Comparison of ENCODE assay signal across 9 cellular contexts in the genomic region with DNA sequence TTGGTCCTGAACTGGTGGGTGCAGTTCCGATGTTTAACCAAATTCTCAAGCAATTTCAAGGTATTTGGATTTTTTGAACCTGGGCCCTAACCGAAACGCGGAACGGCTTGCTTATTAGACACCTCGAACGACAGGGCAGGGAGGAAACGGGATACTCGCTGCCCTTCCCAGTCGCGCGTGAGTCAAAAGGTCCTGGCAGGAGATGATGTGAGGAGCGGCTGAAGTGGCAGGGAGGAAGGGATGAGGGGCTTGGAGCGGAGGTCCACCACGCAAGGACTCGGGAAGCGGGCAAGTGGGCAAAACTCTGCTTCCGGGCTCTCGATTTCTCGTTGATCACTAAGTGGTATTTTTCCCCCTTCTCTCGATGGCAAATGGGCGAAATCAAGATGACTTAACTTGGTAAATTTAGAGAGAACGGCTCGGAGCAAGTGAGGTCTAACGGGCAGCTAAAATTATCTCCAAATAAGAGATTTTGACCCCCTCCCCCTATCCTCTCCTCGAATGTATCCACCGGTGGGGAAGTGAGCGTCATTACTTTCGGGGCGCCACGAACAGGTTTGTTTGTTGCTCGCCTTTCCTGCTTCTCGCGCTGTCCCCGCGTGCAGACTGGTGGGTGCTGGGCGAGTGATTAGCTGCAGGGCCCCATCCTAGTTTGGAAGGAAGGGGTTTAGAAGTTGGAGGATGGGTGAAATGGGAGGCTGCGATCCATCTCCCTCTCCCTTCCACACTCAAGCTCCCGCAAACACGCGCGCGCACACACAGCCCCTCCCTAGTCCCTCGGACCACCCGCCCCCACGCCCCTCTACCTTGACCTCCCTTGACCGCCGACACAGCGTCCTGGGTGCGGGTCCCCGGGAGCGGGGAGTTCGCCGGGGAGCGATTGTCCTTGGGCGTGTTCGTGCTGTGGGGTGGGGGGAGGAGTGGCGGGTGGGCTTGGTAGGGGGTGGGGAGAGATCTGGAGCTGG. TPM values are rescaled to one million over a fixed set of nuclear protein-coding genes. Genes with fewer than 3 reads are reported as not detected.
DNase-seq lines count a peak whose midpoint lies in the region; ATAC-seq and TF ChIP-seq lines count a peak whose summit lies in the region.
"Had no signal": no experiment of that assay in that cellular context is flagged by ENCODE, and none has a peak within 500 bp of the region (broad histone marks: within the 10 kb centered on the region; RNA-seq: fewer than 3 reads in every experiment).

No MANE protein-coding gene starts in this region.

- H3K36me3 ChIP-seq in SK-N-SH (replicated peaks in 1 of 2; ENCODE audit: control insufficient read depth in 1 of 2, insufficient read depth in 2 of 2, low read length in 1 of 2) (no peaks in the 10 kb centered on the region), mucosa of stomach (ENCODE audit: control insufficient read depth, insufficient read depth, low read length) (no peaks in the 10 kb centered on the region), tibial artery (no peaks in the 10 kb centered on the region)

- peaks cover 0 to 3% of the 10 kb centered on the region in 2 experiments; a peak in 1 of 4 replicates for H3K4me1 ChIP-seq in SK-N-SH (ENCODE audit: control insufficient read depth in 1 of 2, insufficient read depth in 2 of 2, low read depth in 1 of 2, low read length in 1 of 2)
- no peaks in the 10 kb centered on the region for H3K4me1 ChIP-seq in mucosa of stomach (ENCODE audit: control insufficient read depth, insufficient read depth, low read length)
- peaks cover 0 to 49% (median 33%) of the 10 kb centered on the region in 4 donors for H3K4me1 ChIP-seq in tibial artery

- WGBS in SK-N-SH (ENCODE audit: low lambda C conversion rate) = 8% methylated on average over 47 of the region's 58 CpGs

- DNase-seq in SK-N-SH (peak; percentile 28), coronary artery (ENCODE audit: low spot score) (no peak), tibial artery (peak in 1 of 2 donors; percentile 70), epidermal melanocyte (ENCODE audit: insufficient read length, low spot score) (no peak)
- DNase-seq: activated T-cell treated with anti-CD3 and anti-CD28 coated beads, Interleukin-2, amount 50 U/mL, for 4 hours had no signal

- no peak overlapping the region for H3K27ac ChIP-seq in SK-N-SH (ENCODE audit: low read depth in 2 of 2, low read length in 1 of 2)
- peak overlapping the region; percentile 51 to 78 for H3K27ac ChIP-seq in coronary artery
- H3K27ac ChIP-seq in tibial artery = peak overlapping the region; percentile 92 to 96

- peaks cover 93% of the 10 kb centered on the region for H3K27me3 ChIP-seq in SK-N-SH (ENCODE audit: insufficient read depth)
- H3K27me3 ChIP-seq in mucosa of stomach (ENCODE audit: control insufficient read depth, insufficient read depth, low read length) = peaks cover 73% of the 10 kb centered on the region
- H3K27me3 ChIP-seq in tibial artery = no peaks in the 10 kb centered on the region

- TF ChIP-seq RAD21 in SK-N-SH (IDR thresholded peaks at IDR 0.05; ENCODE audit: low read length) = no peak

- H3K9ac ChIP-seq in SK-N-SH (no peak overlapping the region), mucosa of stomach (ENCODE audit: low read length) (peak overlapping the region; percentile 7)

- TF ChIP-seq EP300 in SK-N-SH (IDR thresholded peaks at IDR 0.05; ENCODE audit: borderline replicate concordance in 1 of 2, low read depth in 1 of 2, low read length in 1 of 2) = no peak

- ATAC-seq in SK-N-SH treated with all-trans-retinoic acid at 6 μM for 48 hours (no peak), HG03342 (IDR thresholded peaks at IDR 0.05; ENCODE audit: unreplicated experiment) (no peak), HG03135 (IDR thresholded peaks at IDR 0.05; ENCODE audit: unreplicated experiment) (no peak)
- ATAC-seq: activated T-cell treated with anti-CD3 and anti-CD28 coated beads, Interleukin-2, amount 50 U/mL, for 4 hours had no signal

- H3K4me3 ChIP-seq in SK-N-SH (ENCODE audit: low read depth in 2 of 2, low read length in 1 of 2) = peak overlapping the region in 1 of 2 experiments; percentile 3; a peak in 1 of 4 replicates
- H3K4me3 ChIP-seq in coronary artery = peak overlapping the region; percentile 83
- H3K4me3 ChIP-seq in mucosa of stomach (ENCODE audit: low read length) = no peak overlapping the region
- peak overlapping the region; percentile 76 to 82 for H3K4me3 ChIP-seq in tibial artery

- H3K4me2 ChIP-seq in SK-N-SH = peak overlapping the region; percentile 82; the same call in 1 of the 2 replicates

- POLR2A ChIA-PET in SK-N-SH (lab: Yijun Ruan, JAX) = no interaction called here

- TF ChIP-seq CTCF in SK-N-SH (IDR thresholded peaks at IDR 0.05) (no peak), coronary artery (IDR thresholded peaks at IDR 0.05) (no peak), tibial artery (IDR thresholded peaks at IDR 0.05) (no peak)

- intact Hi-C loops in tibial artery (cut with DNase I; ENCODE audit: low total_unique reads) = loop anchor here (5.0 kb wide), 1 partner anchor 61 kb away; no protein-coding TSS in a partner anchor

- no peaks in the 10 kb centered on the region for H3K79me2 ChIP-seq in SK-N-SH (ENCODE audit: insufficient read depth)

- no peak overlapping the region for H2AFZ ChIP-seq in SK-N-SH (ENCODE audit: low read depth)

- no peaks in the 10 kb centered on the region for H3K9me2 ChIP-seq in SK-N-SH

- H4K20me1 ChIP-seq in SK-N-SH (ENCODE audit: insufficient read depth) = no peaks in the 10 kb centered on the region

- CTCF ChIA-PET in SK-N-SH (lab: Yijun Ruan, JAX) = interaction anchor here (0.7 to 2.1 kb wide), 4 partner anchors 11 to 932 kb away, joined by 3 to 6 read pairs (median 4); no protein-coding TSS in a partner anchor

- no peaks in the 10 kb centered on the region for H3F3A ChIP-seq in SK-N-SH (replicated peaks; ENCODE audit: insufficient read depth)

- H3K9me3 ChIP-seq in SK-N-SH = no peaks in the 10 kb centered on the region
- H3K9me3 ChIP-seq in mucosa of stomach (ENCODE audit: control insufficient read depth, low read length) = no peaks in the 10 kb centered on the region
- H3K9me3 ChIP-seq in tibial artery = no peaks in the 10 kb centered on the region

TF ChIP-seq in SK-N-SH, 30 proteins besides CTCF, POLR2A, EP300 and RAD21 (continues in another document):
- TF ChIP-seq, protein P1, sequence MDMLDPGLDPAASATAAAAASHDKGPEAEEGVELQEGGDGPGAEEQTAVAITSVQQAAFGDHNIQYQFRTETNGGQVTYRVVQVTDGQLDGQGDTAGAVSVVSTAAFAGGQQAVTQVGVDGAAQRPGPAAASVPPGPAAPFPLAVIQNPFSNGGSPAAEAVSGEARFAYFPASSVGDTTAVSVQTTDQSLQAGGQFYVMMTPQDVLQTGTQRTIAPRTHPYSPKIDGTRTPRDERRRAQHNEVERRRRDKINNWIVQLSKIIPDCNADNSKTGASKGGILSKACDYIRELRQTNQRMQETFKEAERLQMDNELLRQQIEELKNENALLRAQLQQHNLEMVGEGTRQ (IDR thresholded peaks at IDR 0.05; ENCODE audit: borderline replicate concordance, low read depth, low read length) = no peak
- TF ChIP-seq CHD2 (IDR thresholded peaks at IDR 0.05; ENCODE audit: low read length, partially characterized antibody) = no peak
- no peak for TF ChIP-seq FOXM1 (IDR thresholded peaks at IDR 0.05; ENCODE audit: low read depth)
- no peak for TF ChIP-seq JUND (IDR thresholded peaks at IDR 0.05)
- TF ChIP-seq, protein P2, sequence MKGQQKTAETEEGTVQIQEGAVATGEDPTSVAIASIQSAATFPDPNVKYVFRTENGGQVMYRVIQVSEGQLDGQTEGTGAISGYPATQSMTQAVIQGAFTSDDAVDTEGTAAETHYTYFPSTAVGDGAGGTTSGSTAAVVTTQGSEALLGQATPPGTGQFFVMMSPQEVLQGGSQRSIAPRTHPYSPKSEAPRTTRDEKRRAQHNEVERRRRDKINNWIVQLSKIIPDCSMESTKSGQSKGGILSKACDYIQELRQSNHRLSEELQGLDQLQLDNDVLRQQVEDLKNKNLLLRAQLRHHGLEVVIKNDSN (IDR thresholded peaks at IDR 0.05; ENCODE audit: borderline replicate concordance, low read depth) = no peak
- TF ChIP-seq TAF1 (IDR thresholded peaks at IDR 0.05; ENCODE audit: borderline replicate concordance, low read depth, low read length) = no peak
- no peak for TF ChIP-seq RXRA (IDR thresholded peaks at IDR 0.05; ENCODE audit: borderline replicate concordance, low read depth)
- no peak for TF ChIP-seq YY1 (IDR thresholded peaks at IDR 0.05; ENCODE audit: low read depth)
- no peak for TF ChIP-seq GATA2 (CRISPR knock-in tag; IDR thresholded peaks at IDR 0.05)
- TF ChIP-seq SMC3 (IDR thresholded peaks at IDR 0.05; ENCODE audit: low read depth, low read length) = no peak

TF ChIP-seq in SK-N-SH treated with all-trans-retinoic acid at 6 μM for 48 hours, 23 proteins besides CTCF, POLR2A, EP300 and RAD21 (continues in another document):
- TF ChIP-seq CREB5 (CRISPR knock-in tag; IDR thresholded peaks at IDR 0.05; ENCODE audit: low read depth) (no peak), GLIS3 (CRISPR knock-in tag; IDR thresholded peaks at IDR 0.05) (no peak), ZFP3 (CRISPR knock-in tag; IDR thresholded peaks at IDR 0.05) (no peak)

RNA-seq across cellular contexts. Expression of gene NTF3, which starts 1.0 kb away (rescaled TPM):
- not detected in 2 replicates for polyA plus RNA-seq in SK-N-SH (2012; rRNA removed)
- not detected in 2 replicates for polyA plus RNA-seq in SK-N-SH (2012; cell fraction: cytosol; rRNA removed)
- polyA plus RNA-seq in SK-N-SH (2012; cell fraction: nucleus; rRNA removed) = 0.09 TPM in 1 of 2 replicates, not detected in the other

Comparison
In these comparisons a context has a peak if more than half of its experiments do, and no peak if none do; other contexts are left out.
1. H3K27ac ChIP-seq: peak in coronary artery (2 of 2) and tibial artery (2 of 2); none in SK-N-SH (0 of 2).